21 cellular contexts compared by ENCODE assay signal in genomic region chr1:94768046-94768445, GRCh38. TPM values are rescaled to one million over a fixed set of nuclear protein-coding genes. Genes with fewer than 3 reads are reported as not detected.
DNase-seq lines count a peak whose midpoint lies in the region; ATAC-seq, FAIRE-seq and TF ChIP-seq lines count a peak whose summit lies in the region.
"Had no signal": no experiment of that assay in that cellular context is flagged by ENCODE, and none has a peak within 500 bp of the region (broad histone marks: within the 10 kb centered on the region; RNA-seq: fewer than 3 reads in every experiment).

No MANE protein-coding gene starts in this region.

- WGBS in right lobe of liver (ENCODE audit: insufficient coverage, low coverage, low lambda C conversion rate, missing lambda C conversion rate) = 52% methylated on average over 4 of the region's 4 CpGs
- 85% methylated on average over 4 of the region's 4 CpGs for WGBS in HepG2 (ENCODE audit: low lambda C conversion rate)

- no peak overlapping the region for H3K27ac Mint-ChIP-seq in naive thymus-derived CD4-positive, alpha-beta T cell

- TF ChIP-seq EP300 in HepG2 (IDR thresholded peaks at IDR 0.05; ENCODE audit: low read depth in 2 of 2, low read length in 2 of 2) (no peak), HepG2 (CRISPR knock-in tag; IDR thresholded peaks at IDR 0.05; ENCODE audit: borderline replicate concordance) (no peak)

- intact Hi-C loops in right lobe of liver (cut with DNase I) = no loop called here
- intact Hi-C loops in HepG2 (cut with micrococcal nuclease; ENCODE audit: unreplicated experiment) = no loop called here
- intact Hi-C loops in naive thymus-derived CD4-positive, alpha-beta T cell (cut with micrococcal nuclease) = no loop called here

- no peaks in the 10 kb centered on the region for H3K79me2 ChIP-seq in HepG2 (ENCODE audit: insufficient read depth, low read length)

- ATAC-seq in right lobe of liver (peak in 3 of 4 donors; percentile 26 to 42 (median 32)), HepG2 (no peak)
- ATAC-seq in naive thymus-derived CD4-positive, alpha-beta T cell = peak; percentile 72
- ATAC-seq: Right ventricle myocardium inferior had no signal

- POLR2A ChIA-PET in HepG2 (lab: Yijun Ruan, JAX) = no interaction called here
- POLR2A ChIA-PET in naive thymus-derived CD4-positive, alpha-beta T cell (lab: Charles Lee) = no interaction called here

- H3K27ac ChIP-seq in right lobe of liver (no peak overlapping the region), HepG2 (ENCODE audit: extremely low read length, insufficient read depth, low read length) (no peak overlapping the region)
- no peak overlapping the region for H3K27ac ChIP-seq in naive thymus-derived CD4-positive, alpha-beta T cell (ENCODE audit: low read depth, low read length)
- H3K27ac ChIP-seq: BLaER1, KMS-11 had no signal

- H3K27me3 Mint-ChIP-seq in naive thymus-derived CD4-positive, alpha-beta T cell = peaks cover 0 to 5% (median 0%) of the 10 kb centered on the region in 5 donors

- no peaks in the 10 kb centered on the region for H4K20me1 ChIP-seq in HepG2 (ENCODE audit: insufficient read depth, low read length)
- H4K20me1 ChIP-seq: BLaER1 had no signal

- H2AFZ ChIP-seq in HepG2 (ENCODE audit: low read length) = no peak overlapping the region

- H3K4me1 Mint-ChIP-seq in naive thymus-derived CD4-positive, alpha-beta T cell = peaks cover 0 to 2% (median 0%) of the 10 kb centered on the region in 7 donors

- H3K9me3 Mint-ChIP-seq in naive thymus-derived CD4-positive, alpha-beta T cell = peaks cover 0 to 9% (median 5%) of the 10 kb centered on the region in 11 donors

- peaks cover 0 to 1% (median 0%) of the 10 kb centered on the region in 5 donors for H3K36me3 Mint-ChIP-seq in naive thymus-derived CD4-positive, alpha-beta T cell

- TF ChIP-seq RAD21 in HepG2 (CRISPR knock-in tag; IDR thresholded peaks at IDR 0.05) = no peak

- no peaks in the 10 kb centered on the region for H3K4me1 ChIP-seq in right lobe of liver
- no peaks in the 10 kb centered on the region for H3K4me1 ChIP-seq in HepG2 (ENCODE audit: insufficient read depth, low read length)
- no peaks in the 10 kb centered on the region for H3K4me1 ChIP-seq in naive thymus-derived CD4-positive, alpha-beta T cell (ENCODE audit: control insufficient read depth in 2 of 2, insufficient read depth in 2 of 2, low read length in 2 of 2)

- BruUV-seq in HepG2 (replicated peaks; lab: Mats Ljungman, UMichigan) = no TSS peak

- in situ Hi-C loops in HepG2 (cut with HindIII; ENCODE audit: extremely low pct_ligation_motif_present, low pct_unique_long_range_greater_than_20kb) = no loop called here

- no peak for TF ChIP-seq POLR2A in right lobe of liver (IDR thresholded peaks at IDR 0.05)
- TF ChIP-seq POLR2A in HepG2 (IDR thresholded peaks at IDR 0.05; ENCODE audit: insufficient read depth in 1 of 2, low read depth in 2 of 2, low read length in 2 of 2) = no peak

- FAIRE-seq in HepG2 (lab: Jason Lieb, UNC) = no peak
- FAIRE-seq: A204.1, D721Med, RCC 7860 had no signal

- no peak overlapping the region for H3K4me3 Mint-ChIP-seq in naive thymus-derived CD4-positive, alpha-beta T cell

- H3K4me2 ChIP-seq in HepG2 (ENCODE audit: low read depth, low read length) = no peak overlapping the region
- H3K4me2 ChIP-seq: BLaER1, KMS-11, SK-N-SH had no signal

- H3K36me3 ChIP-seq in right lobe of liver = no peaks in the 10 kb centered on the region
- H3K36me3 ChIP-seq in HepG2 (replicated peaks in 1 of 2; ENCODE audit: control insufficient read depth in 1 of 2, insufficient read depth in 2 of 2, low read length in 2 of 2) = no peaks in the 10 kb centered on the region
- H3K36me3 ChIP-seq in naive thymus-derived CD4-positive, alpha-beta T cell (ENCODE audit: control insufficient read depth in 2 of 3, insufficient read depth in 3 of 3, low read length in 3 of 3) = no peaks in the 10 kb centered on the region
- H3K36me3 ChIP-seq: BLaER1 had no signal

- no peaks in the 10 kb centered on the region for H3K9me3 ChIP-seq in right lobe of liver
- H3K9me3 ChIP-seq in HepG2 (ENCODE audit: low read length) = no peaks in the 10 kb centered on the region
- no peaks in the 10 kb centered on the region for H3K9me3 ChIP-seq in naive thymus-derived CD4-positive, alpha-beta T cell (ENCODE audit: control insufficient read depth in 2 of 3, low read length in 3 of 3)
- H3K9me3 ChIP-seq: BLaER1, SK-N-SH had no signal

- CTCF ChIA-PET in HepG2 (lab: Yijun Ruan, JAX; ENCODE audit: low intra/inter-chr PET ratio, low total read pairs) = no interaction called here
- CTCF ChIA-PET in naive thymus-derived CD4-positive, alpha-beta T cell (lab: Charles Lee) = no interaction called here

- TF ChIP-seq CTCF in right lobe of liver (IDR thresholded peaks at IDR 0.05) (no peak), HepG2 (CRISPR knock-in tag; IDR thresholded peaks at IDR 0.05) (no peak)

- no peak overlapping the region for H3K4me3 ChIP-seq in right lobe of liver
- H3K4me3 ChIP-seq in HepG2 (replicated peaks in 1 of 3; ENCODE audit: insufficient read depth in 1 of 3, low read depth in 2 of 3, low read length in 3 of 3) = no peak overlapping the region
- no peak overlapping the region for H3K4me3 ChIP-seq in naive thymus-derived CD4-positive, alpha-beta T cell (ENCODE audit: low read length)
- H3K4me3 ChIP-seq: BLaER1 had no signal

- no peak overlapping the region for H3K9ac ChIP-seq in HepG2 (ENCODE audit: insufficient read depth, low read depth, low read length)
- H3K9ac ChIP-seq: BLaER1, KMS-11, SK-N-SH had no signal

- DNase-seq in right lobe of liver (no peak), HepG2 (ENCODE audit: low spot score) (no peak), NOMO-1 treated with dmso at 0.1 percent for 144 hours (lab: John Stamatoyannopoulos, UW; ENCODE audit: unreplicated experiment) (peak; percentile 40), NCI-H82 (lab: John Stamatoyannopoulos, UW) (no peak), SHP77 (lab: John Stamatoyannopoulos, UW) (no peak), globus pallidus (ENCODE audit: low spot score) (no peak)
- no peak for DNase-seq in naive thymus-derived CD4-positive, alpha-beta T cell
- DNase-seq: DND-41, NCI-H1092 treated with DMSO at 0.1 percent for 48 hours, NCI-H146, NCI-H2081, NCI-H510A treated with DMSO at 0.1 percent for 48 hours, NCI-H774, SK-N-SH, T-helper 1 cell had no signal

- no peaks in the 10 kb centered on the region for H3K27me3 ChIP-seq in right lobe of liver
- no peaks in the 10 kb centered on the region for H3K27me3 ChIP-seq in HepG2 (ENCODE audit: control insufficient read depth in 1 of 2, insufficient read depth in 2 of 2, low read length in 2 of 2)
- no peaks in the 10 kb centered on the region for H3K27me3 ChIP-seq in naive thymus-derived CD4-positive, alpha-beta T cell (ENCODE audit: control insufficient read depth in 2 of 2, insufficient read depth in 2 of 2, low read length in 2 of 2)
- H3K27me3 ChIP-seq: BLaER1 had no signal

TF ChIP-seq in HepG2, 621 proteins besides CTCF, POLR2A, EP300 and RAD21 (continues in another document):
- no peak for TF ChIP-seq HMG20B (CRISPR knock-in tag; conservative IDR thresholded peaks at IDR 0.05)
- TF ChIP-seq KDM6A (CRISPR knock-in tag; IDR thresholded peaks at IDR 0.05; ENCODE audit: low read depth) = no peak
- no peak for TF ChIP-seq ZBTB20 (CRISPR knock-in tag; IDR thresholded peaks at IDR 0.05; ENCODE audit: borderline replicate concordance, low read depth)
- TF ChIP-seq ZZZ3 (CRISPR knock-in tag; IDR thresholded peaks at IDR 0.05; ENCODE audit: borderline replicate concordance) = no peak
- no peak for TF ChIP-seq ZNF879 (CRISPR knock-in tag; IDR thresholded peaks at IDR 0.05)
- TF ChIP-seq NR2F2 (IDR thresholded peaks at IDR 0.05; ENCODE audit: borderline replicate concordance, low read depth) = no peak
- no peak for TF ChIP-seq ZUFSP (CRISPR knock-in tag; IDR thresholded peaks at IDR 0.05; ENCODE audit: borderline replicate concordance)
- no peak for TF ChIP-seq MTA3 (CRISPR knock-in tag; IDR thresholded peaks at IDR 0.05)

RNA-seq across cellular contexts. Expression of gene SLC44A3, which starts 52.1 kb away (rescaled TPM):
- 1 to 10 TPM; 1.9 to 8.7 (median 7.4) TPM for total RNA-seq in right lobe of liver
- 3.8 and 6.8 TPM in 2 replicates for total RNA-seq in HepG2 (2016; rRNA removed; fragmentation: Illumina TruSeq; extraction: Trizol)
- total RNA-seq in HepG2 (2016; cell fraction: cytosol; rRNA removed; fragmentation: Illumina TruSeq; extraction: Trizol; ENCODE audit: low read depth) = 2.6 and 3.7 TPM in 2 replicates
- total RNA-seq in HepG2 (2016; cell fraction: insoluble cytoplasmic fraction; rRNA removed; fragmentation: Illumina TruSeq; extraction: Trizol) = 3.9 and 7.2 TPM in 2 replicates
- 4.5 and 5.9 TPM in 2 replicates for total RNA-seq in HepG2 (2016; cell fraction: membrane; rRNA removed; fragmentation: Illumina TruSeq; extraction: Trizol)
- total RNA-seq in HepG2 (2016; cell fraction: nucleus; rRNA removed; fragmentation: Illumina TruSeq; extraction: Trizol) = 6.0 and 9.9 TPM in 2 replicates
- 11.7 and 14.1 TPM in 2 replicates for polyA plus RNA-seq in HepG2 (2011; rRNA removed)
- polyA plus RNA-seq in HepG2 (2011; cell fraction: cytosol; rRNA removed) = 8.5 and 11.2 TPM in 2 replicates
- 8.0 and 8.6 TPM in 2 replicates for polyA plus RNA-seq in HepG2 (2011; cell fraction: nucleus; rRNA removed)
- polyA plus RNA-seq in HepG2 (2012) = 6.3 and 7.4 TPM in 2 replicates
- 2.7 and 3.5 TPM in 2 replicates for polyA plus RNA-seq in HepG2 (2016; cell fraction: cytosol; fragmentation: Illumina TruSeq; extraction: Trizol; ENCODE audit: low read depth)
- polyA plus RNA-seq in HepG2 (2016; cell fraction: insoluble cytoplasmic fraction; fragmentation: Illumina TruSeq; extraction: Trizol; ENCODE audit: low read depth) = 5.4 and 5.5 TPM in 2 replicates
- 5.3 and 5.4 TPM in 2 replicates for polyA plus RNA-seq in HepG2 (2016; cell fraction: membrane; fragmentation: Illumina TruSeq; extraction: Trizol; ENCODE audit: low read depth)
- 12.5 and 12.7 TPM in 2 replicates for polyA plus RNA-seq in HepG2 (2016; cell fraction: nucleus; fragmentation: Illumina TruSeq; extraction: Trizol; ENCODE audit: insufficient read depth, low read depth)
- polyA minus RNA-seq in HepG2 (2011; rRNA and poly(A)+ RNA removed; ENCODE audit: low replicate concordance) = 0.47 and 12.2 TPM in 2 replicates
- polyA minus RNA-seq in HepG2 (2011; cell fraction: cytosol; rRNA and poly(A)+ RNA removed) = 4.6 and 6.4 TPM in 2 replicates
- polyA minus RNA-seq in HepG2 (2011; cell fraction: nucleus; rRNA and poly(A)+ RNA removed) = 14.4 and 16.9 TPM in 2 replicates
- total RNA-seq in naive thymus-derived CD4-positive, alpha-beta T cell = 1 to 10 TPM in 1 of 5 experiments, under 1 TPM in 1, not detected in 3; 0.24 to 1.0 TPM
- polyA plus RNA-seq in naive thymus-derived CD4-positive, alpha-beta T cell = not detected
